1 cellular context compared by ENCODE assay signal in genomic region chr19:14556662-14557188, GRCh38.
A peak's percentile ranks its signal among the peaks of the same experiment; 100 is the strongest.
TF ChIP-seq lines count a peak whose summit lies in the region.

No MANE protein-coding gene starts in this region.

TF ChIP-seq in HepG2, 621 proteins besides CTCF, POLR2A, EP300 and RAD21 (continued from another document and continues in another):
- TF ChIP-seq JUN (CRISPR knock-in tag; IDR thresholded peaks at IDR 0.05) (no peak), HNRNPUL1 (IDR thresholded peaks at IDR 0.05; ENCODE audit: low read depth, low read length) (no peak), ELF1 (CRISPR knock-in tag; IDR thresholded peaks at IDR 0.05) (no peak), HMGXB4 (CRISPR knock-in tag; IDR thresholded peaks at IDR 0.05; ENCODE audit: borderline replicate concordance in 1 of 2, low read depth in 1 of 2) (peak; percentile 76 to 89), KDM5A (IDR thresholded peaks at IDR 0.05; ENCODE audit: borderline replicate concordance, low read length) (no peak), ZNF703 (CRISPR knock-in tag; IDR thresholded peaks at IDR 0.05; ENCODE audit: borderline replicate concordance) (no peak), ZNF253 (CRISPR knock-in tag; IDR thresholded peaks at IDR 0.05; ENCODE audit: borderline replicate concordance) (no peak), ZNF558 (CRISPR knock-in tag; IDR thresholded peaks at IDR 0.05; ENCODE audit: borderline replicate concordance) (no peak), FOXP4 (CRISPR knock-in tag; IDR thresholded peaks at IDR 0.05) (no peak), ZNF143 (CRISPR knock-in tag; IDR thresholded peaks at IDR 0.05) (no peak), ZNF292 (CRISPR knock-in tag; IDR thresholded peaks at IDR 0.05; ENCODE audit: borderline replicate concordance, low read depth) (no peak), HNRNPK (IDR thresholded peaks at IDR 0.05; ENCODE audit: low read depth, low read length, poor library complexity, severe bottlenecking) (no peak), ZNF598 (CRISPR knock-in tag; IDR thresholded peaks at IDR 0.05; ENCODE audit: borderline replicate concordance) (no peak), ZNF501 (CRISPR knock-in tag; IDR thresholded peaks at IDR 0.05) (no peak), CBX2 (IDR thresholded peaks at IDR 0.05; ENCODE audit: low read depth, low read length) (no peak), CBX2 (CRISPR knock-in tag; IDR thresholded peaks at IDR 0.05; ENCODE audit: low read depth) (no peak), ZNF549 (CRISPR knock-in tag; IDR thresholded peaks at IDR 0.05) (no peak), ZNF230 (CRISPR knock-in tag; IDR thresholded peaks at IDR 0.05) (no peak), ZBTB8A (CRISPR knock-in tag; IDR thresholded peaks at IDR 0.05; ENCODE audit: borderline replicate concordance, low read depth) (no peak), PLRG1 (conservative IDR thresholded peaks at IDR 0.05) (no peak), THAP7 (CRISPR knock-in tag; IDR thresholded peaks at IDR 0.05) (no peak), TFAP4 (IDR thresholded peaks at IDR 0.05; ENCODE audit: borderline replicate concordance, low read depth) (peak; percentile 38; the same call in 1 of the 2 replicates), CCDC6 (CRISPR knock-in tag; IDR thresholded peaks at IDR 0.05) (0 out of 2 replicates have a peak, but pooled peaks have one; percentile 28), ZNF205 (CRISPR knock-in tag; IDR thresholded peaks at IDR 0.05) (no peak), POLR2AphosphoS2 (IDR thresholded peaks at IDR 0.05; ENCODE audit: low read depth, low read length) (no peak), AGO2 (optimal IDR thresholded peaks at IDR 0.05; ENCODE audit: low read depth, low read length) (peak; percentile 49), ZNF367 (CRISPR knock-in tag; IDR thresholded peaks at IDR 0.05; ENCODE audit: borderline replicate concordance) (no peak), KIAA2018 (CRISPR knock-in tag; IDR thresholded peaks at IDR 0.05; ENCODE audit: borderline replicate concordance) (no peak), ZNF276 (CRISPR knock-in tag; IDR thresholded peaks at IDR 0.05; ENCODE audit: low read depth) (no peak), NFATC3 (CRISPR knock-in tag; IDR thresholded peaks at IDR 0.05) (no peak), ATAD3A (CRISPR knock-in tag; IDR thresholded peaks at IDR 0.05) (no peak), GLMP (CRISPR knock-in tag; IDR thresholded peaks at IDR 0.05; ENCODE audit: borderline replicate concordance) (no peak), THAP11 (CRISPR knock-in tag; IDR thresholded peaks at IDR 0.05) (0 out of 2 replicates have a peak, but pooled peaks have one; percentile 24), SOX13 (IDR thresholded peaks at IDR 0.05) (no peak), SOX13 (CRISPR knock-in tag; conservative IDR thresholded peaks at IDR 0.05 in 1 of 2, IDR thresholded peaks at IDR 0.05 in 1 of 2) (0 out of 4 replicates have a peak, but pooled peaks of 1 of the 2 experiments have one; percentile 16), ZNF740 (CRISPR knock-in tag; IDR thresholded peaks at IDR 0.05) (no peak), ZNF326 (CRISPR knock-in tag; IDR thresholded peaks at IDR 0.05; ENCODE audit: borderline replicate concordance) (no peak), DNMT1 (CRISPR knock-in tag; IDR thresholded peaks at IDR 0.05) (0 out of 2 replicates have a peak, but pooled peaks have one; percentile 52), ZBTB46 (CRISPR knock-in tag; IDR thresholded peaks at IDR 0.05; ENCODE audit: borderline replicate concordance) (no peak), MEIS1 (CRISPR knock-in tag; IDR thresholded peaks at IDR 0.05; ENCODE audit: borderline replicate concordance) (0 out of 2 replicates have a peak, but pooled peaks have one; percentile 40), NBN (conservative IDR thresholded peaks at IDR 0.05) (no peak), ZBTB38 (CRISPR knock-in tag; IDR thresholded peaks at IDR 0.05) (peak; percentile 63; the same call in 1 of the 2 replicates), TRAFD1 (CRISPR knock-in tag; IDR thresholded peaks at IDR 0.05; ENCODE audit: borderline replicate concordance) (no peak)
